In the genomic region with DNA sequence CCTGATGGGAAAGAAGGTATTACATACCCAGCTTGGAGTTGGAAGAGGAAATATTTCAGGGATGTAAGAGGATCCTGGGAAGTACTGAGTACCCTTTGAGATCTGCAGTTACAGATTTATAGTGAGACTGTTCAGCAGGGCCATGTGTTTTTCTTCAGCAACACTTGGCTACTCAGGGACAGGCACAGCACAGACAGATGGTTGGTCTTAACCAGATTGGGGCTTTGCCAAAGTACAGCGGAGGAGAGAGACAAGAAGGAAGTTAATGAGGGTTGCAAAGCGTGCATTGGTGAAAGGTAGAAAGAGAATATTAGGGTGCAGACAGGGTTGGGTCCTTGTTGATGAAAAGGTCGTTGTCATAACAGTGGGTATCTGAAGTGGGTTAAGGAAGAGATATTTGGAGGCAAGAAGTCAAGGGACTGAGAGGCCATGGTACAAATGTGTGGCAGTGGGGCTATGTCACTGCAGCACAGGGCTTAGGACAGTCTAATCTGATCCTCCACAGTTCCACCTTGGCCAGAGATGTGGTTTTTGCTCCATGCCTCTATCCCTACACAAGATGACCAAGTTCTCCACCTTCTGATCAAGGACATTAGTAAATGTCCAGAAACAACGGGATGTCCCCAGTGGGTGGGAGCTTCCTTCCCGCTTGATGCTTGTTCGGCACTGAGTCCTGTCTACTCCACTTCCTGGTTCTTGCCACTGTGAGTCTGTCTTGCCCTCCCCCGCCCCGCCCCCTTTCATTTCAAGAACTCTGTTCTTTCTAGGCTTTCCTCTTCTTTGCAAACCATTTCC, we compare ENCODE assay signal across 8 cellular contexts.
A peak's percentile ranks its signal among the peaks of the same experiment; 100 is the strongest.
DNase-seq lines count a peak whose midpoint lies in the region; ATAC-seq lines count a peak whose summit lies in the region.

No MANE protein-coding gene starts in this region.

- DNase-seq in NCI-H2171 (lab: John Stamatoyannopoulos, UW) (peak; percentile 47), germinal center (ENCODE audit: low spot score) (peak; percentile 3), NCI-H2107 treated with DMSO at 0.1 percent for 48 hours (lab: John Stamatoyannopoulos, UW; ENCODE audit: unreplicated experiment) (no peak)
- DNase-seq in activated CD4-positive, alpha-beta T cell treated with anti-CD3 and anti-CD28 coated beads, Interleukin-2, amount 50 U/mL, for 4 hours, result peak; percentile 70 to 72
- DNase-seq in stimulated activated CD8-positive, alpha-beta memory T cell treated with anti-CD3 and anti-CD28 coated beads, Interleukin-4, amount 100 ng/mL, for 24 hours (ENCODE audit: low read depth), result peak; percentile 26

- ATAC-seq in GM21786 (IDR thresholded peaks at IDR 0.05; ENCODE audit: unreplicated experiment), result no peak
- no peak for ATAC-seq in GM21619 (IDR thresholded peaks at IDR 0.05; ENCODE audit: unreplicated experiment)
- ATAC-seq in HG03520 (IDR thresholded peaks at IDR 0.05; ENCODE audit: unreplicated experiment), result no peak
